ENCODE assay signal across 8 cellular contexts in the genomic region with DNA sequence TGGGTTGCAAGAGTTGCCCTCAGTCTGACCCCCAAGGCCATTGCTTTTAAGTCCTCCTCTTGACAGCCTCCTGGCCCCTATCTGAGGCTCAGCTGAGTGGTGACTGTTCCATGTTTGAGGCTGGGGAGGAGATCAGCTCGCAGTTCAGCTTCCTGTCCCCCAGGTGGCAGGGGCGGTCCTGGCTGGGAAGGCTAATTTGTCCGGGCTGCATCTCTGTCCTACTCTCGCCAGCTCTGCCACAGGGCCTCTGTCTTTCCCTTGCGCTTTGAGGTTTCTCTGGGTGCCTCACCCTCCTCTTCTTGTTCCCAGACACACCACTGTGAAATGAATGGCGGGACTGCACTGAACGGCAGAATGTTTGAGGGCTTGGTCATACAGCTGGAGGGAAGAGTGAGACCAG.
DNase-seq lines count a peak whose midpoint lies in the region; ATAC-seq and TF ChIP-seq lines count a peak whose summit lies in the region.

No MANE protein-coding gene starts in this region.

- no peak overlapping the region for H3K4me3 Mint-ChIP-seq in activated naive CD8-positive, alpha-beta T cell treated with anti-CD3 and anti-CD28 coated beads for 36 hours

- H3K9me3 ChIP-seq in cardiac muscle cell (ENCODE audit: low read depth) (no peaks in the 10 kb centered on the region), liver (ENCODE audit: control insufficient read depth in 4 of 4, low read length in 3 of 4) (no peaks in the 10 kb centered on the region)

- intact Hi-C loops in Right ventricle myocardium superior (cut with DNase I) (no loop called here), sciatic nerve (cut with DNase I) (no loop called here)

- no peaks in the 10 kb centered on the region for H3K4me1 Mint-ChIP-seq in activated naive CD8-positive, alpha-beta T cell treated with anti-CD3 and anti-CD28 coated beads for 36 hours

- ATAC-seq in Right ventricle myocardium superior (ENCODE audit: poor library complexity) = no peak
- no peak for ATAC-seq in sciatic nerve
- ATAC-seq in HG03457 (IDR thresholded peaks at IDR 0.05; ENCODE audit: unreplicated experiment) = no peak

- H3K36me3 ChIP-seq in cardiac muscle cell (no peaks in the 10 kb centered on the region), liver (ENCODE audit: control insufficient read depth in 4 of 4, insufficient read depth in 3 of 4, low read depth in 1 of 4, low read length in 3 of 4) (no peaks in the 10 kb centered on the region)

- H3K9ac ChIP-seq in liver (ENCODE audit: low read depth in 1 of 2, low read length in 2 of 2) = no peak overlapping the region

- H3K27me3 Mint-ChIP-seq in activated naive CD8-positive, alpha-beta T cell treated with anti-CD3 and anti-CD28 coated beads for 36 hours = peaks cover 12% of the 10 kb centered on the region

- H3K27ac Mint-ChIP-seq in activated naive CD8-positive, alpha-beta T cell treated with anti-CD3 and anti-CD28 coated beads for 36 hours = no peak overlapping the region

- TF ChIP-seq CTCF in cardiac muscle cell (IDR thresholded peaks at IDR 0.05; ENCODE audit: low read depth, low read length) (peak; percentile 52), liver (IDR thresholded peaks at IDR 0.05; ENCODE audit: low read depth, low read length, missing input control) (peak; percentile 79)

- H3K36me3 Mint-ChIP-seq in activated naive CD8-positive, alpha-beta T cell treated with anti-CD3 and anti-CD28 coated beads for 36 hours = no peaks in the 10 kb centered on the region

- peak; percentile 88 to 97 for TF ChIP-seq RAD21 in liver (IDR thresholded peaks at IDR 0.05)

- 30% methylated on average over 7 of the region's 7 CpGs for WGBS in liver

- no peaks in the 10 kb centered on the region for H3K9me3 Mint-ChIP-seq in activated naive CD8-positive, alpha-beta T cell treated with anti-CD3 and anti-CD28 coated beads for 36 hours

- H3K4me3 ChIP-seq in cardiac muscle cell = no peak overlapping the region
- no peak overlapping the region for H3K4me3 ChIP-seq in liver (ENCODE audit: low read depth in 1 of 3, low read length in 3 of 3)

- no peaks in the 10 kb centered on the region for H3K4me1 ChIP-seq in cardiac muscle cell (ENCODE audit: low read depth)
- no peaks in the 10 kb centered on the region for H3K4me1 ChIP-seq in liver (ENCODE audit: control insufficient read depth in 4 of 4, insufficient read depth in 4 of 4, low read length in 3 of 4)

- H3K27ac ChIP-seq in cardiac muscle cell = no peak overlapping the region
- no peak overlapping the region for H3K27ac ChIP-seq in liver (ENCODE audit: low read depth in 1 of 2, low read length in 2 of 2)

- DNase-seq in cardiac muscle cell (ENCODE audit: low read depth in 1 of 2, low spot score in 1 of 2) (peak; percentile 47 to 64), Right ventricle myocardium superior (no peak), NCI-H1694 treated with DMSO at 0.1 percent for 48 hours (lab: John Stamatoyannopoulos, UW) (peak; percentile 81), globus pallidus (ENCODE audit: low spot score) (no peak), sciatic nerve (ENCODE audit: low spot score) (no peak)
- DNase-seq in activated naive CD8-positive, alpha-beta T cell treated with anti-CD3 and anti-CD28 coated beads for 36 hours = peak; percentile 4

- H3K27me3 ChIP-seq in cardiac muscle cell (no peaks in the 10 kb centered on the region), liver (ENCODE audit: control insufficient read depth in 4 of 4, insufficient read depth in 4 of 4, low read length in 3 of 4) (no peaks in the 10 kb centered on the region)

TF ChIP-seq in liver, 16 proteins besides CTCF, POLR2A, EP300 and RAD21:
- TF ChIP-seq EGR1 (IDR thresholded peaks at IDR 0.05; ENCODE audit: low read depth in 2 of 2) (no peak), NR2F2 (IDR thresholded peaks at IDR 0.05) (no peak), YY1 (IDR thresholded peaks at IDR 0.05) (no peak), HNF4G (IDR thresholded peaks at IDR 0.05) (no peak), FOXA1 (IDR thresholded peaks at IDR 0.05) (no peak), TAF1 (conservative IDR thresholded peaks at IDR 0.05) (no peak), HNF4A (conservative IDR thresholded peaks at IDR 0.05) (no peak), GABPA (IDR thresholded peaks at IDR 0.05 in 1 of 2, conservative IDR thresholded peaks at IDR 0.05 in 1 of 2) (no peak), FOXA2 (IDR thresholded peaks at IDR 0.05) (no peak), SP1 (IDR thresholded peaks at IDR 0.05) (no peak), JUND (IDR thresholded peaks at IDR 0.05) (no peak), RXRA (IDR thresholded peaks at IDR 0.05) (no peak)
- TF ChIP-seq, protein P1, sequence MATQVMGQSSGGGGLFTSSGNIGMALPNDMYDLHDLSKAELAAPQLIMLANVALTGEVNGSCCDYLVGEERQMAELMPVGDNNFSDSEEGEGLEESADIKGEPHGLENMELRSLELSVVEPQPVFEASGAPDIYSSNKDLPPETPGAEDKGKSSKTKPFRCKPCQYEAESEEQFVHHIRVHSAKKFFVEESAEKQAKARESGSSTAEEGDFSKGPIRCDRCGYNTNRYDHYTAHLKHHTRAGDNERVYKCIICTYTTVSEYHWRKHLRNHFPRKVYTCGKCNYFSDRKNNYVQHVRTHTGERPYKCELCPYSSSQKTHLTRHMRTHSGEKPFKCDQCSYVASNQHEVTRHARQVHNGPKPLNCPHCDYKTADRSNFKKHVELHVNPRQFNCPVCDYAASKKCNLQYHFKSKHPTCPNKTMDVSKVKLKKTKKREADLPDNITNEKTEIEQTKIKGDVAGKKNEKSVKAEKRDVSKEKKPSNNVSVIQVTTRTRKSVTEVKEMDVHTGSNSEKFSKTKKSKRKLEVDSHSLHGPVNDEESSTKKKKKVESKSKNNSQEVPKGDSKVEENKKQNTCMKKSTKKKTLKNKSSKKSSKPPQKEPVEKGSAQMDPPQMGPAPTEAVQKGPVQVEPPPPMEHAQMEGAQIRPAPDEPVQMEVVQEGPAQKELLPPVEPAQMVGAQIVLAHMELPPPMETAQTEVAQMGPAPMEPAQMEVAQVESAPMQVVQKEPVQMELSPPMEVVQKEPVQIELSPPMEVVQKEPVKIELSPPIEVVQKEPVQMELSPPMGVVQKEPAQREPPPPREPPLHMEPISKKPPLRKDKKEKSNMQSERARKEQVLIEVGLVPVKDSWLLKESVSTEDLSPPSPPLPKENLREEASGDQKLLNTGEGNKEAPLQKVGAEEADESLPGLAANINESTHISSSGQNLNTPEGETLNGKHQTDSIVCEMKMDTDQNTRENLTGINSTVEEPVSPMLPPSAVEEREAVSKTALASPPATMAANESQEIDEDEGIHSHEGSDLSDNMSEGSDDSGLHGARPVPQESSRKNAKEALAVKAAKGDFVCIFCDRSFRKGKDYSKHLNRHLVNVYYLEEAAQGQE (IDR thresholded peaks at IDR 0.05) = no peak
- TF ChIP-seq, protein P2, sequence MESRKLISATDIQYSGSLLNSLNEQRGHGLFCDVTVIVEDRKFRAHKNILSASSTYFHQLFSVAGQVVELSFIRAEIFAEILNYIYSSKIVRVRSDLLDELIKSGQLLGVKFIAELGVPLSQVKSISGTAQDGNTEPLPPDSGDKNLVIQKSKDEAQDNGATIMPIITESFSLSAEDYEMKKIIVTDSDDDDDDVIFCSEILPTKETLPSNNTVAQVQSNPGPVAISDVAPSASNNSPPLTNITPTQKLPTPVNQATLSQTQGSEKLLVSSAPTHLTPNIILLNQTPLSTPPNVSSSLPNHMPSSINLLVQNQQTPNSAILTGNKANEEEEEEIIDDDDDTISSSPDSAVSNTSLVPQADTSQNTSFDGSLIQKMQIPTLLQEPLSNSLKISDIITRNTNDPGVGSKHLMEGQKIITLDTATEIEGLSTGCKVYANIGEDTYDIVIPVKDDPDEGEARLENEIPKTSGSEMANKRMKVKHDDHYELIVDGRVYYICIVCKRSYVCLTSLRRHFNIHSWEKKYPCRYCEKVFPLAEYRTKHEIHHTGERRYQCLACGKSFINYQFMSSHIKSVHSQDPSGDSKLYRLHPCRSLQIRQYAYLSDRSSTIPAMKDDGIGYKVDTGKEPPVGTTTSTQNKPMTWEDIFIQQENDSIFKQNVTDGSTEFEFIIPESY (IDR thresholded peaks at IDR 0.05) = no peak
- TF ChIP-seq, protein P3, sequence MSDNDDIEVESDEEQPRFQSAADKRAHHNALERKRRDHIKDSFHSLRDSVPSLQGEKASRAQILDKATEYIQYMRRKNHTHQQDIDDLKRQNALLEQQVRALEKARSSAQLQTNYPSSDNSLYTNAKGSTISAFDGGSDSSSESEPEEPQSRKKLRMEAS (IDR thresholded peaks at IDR 0.05) = no peak
- TF ChIP-seq, protein P4, sequence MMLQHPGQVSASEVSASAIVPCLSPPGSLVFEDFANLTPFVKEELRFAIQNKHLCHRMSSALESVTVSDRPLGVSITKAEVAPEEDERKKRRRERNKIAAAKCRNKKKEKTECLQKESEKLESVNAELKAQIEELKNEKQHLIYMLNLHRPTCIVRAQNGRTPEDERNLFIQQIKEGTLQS (IDR thresholded peaks at IDR 0.05) = no peak

Comparison
In these comparisons a context has a peak if more than half of its experiments do, and no peak if none do; other contexts are left out.
1. DNase-seq: peak in cardiac muscle cell (2 of 2), NCI-H1694 treated with DMSO at 0.1 percent for 48 hours (single experiment) and activated naive CD8-positive, alpha-beta T cell treated with anti-CD3 and anti-CD28 coated beads for 36 hours (single experiment); none in Right ventricle myocardium superior (single experiment), globus pallidus (single experiment) and sciatic nerve (single experiment).